ENCODE assay signal across 7 cellular contexts in genomic region chr18:76922107-76922506, GRCh38.
DNase-seq lines count a peak whose midpoint lies in the region; ATAC-seq and TF ChIP-seq lines count a peak whose summit lies in the region.

No MANE protein-coding gene starts in this region.

- H3K4me1 Mint-ChIP-seq in T-helper 17 cell, result peaks cover 23% of the 10 kb centered on the region

- no peak overlapping the region for H3K4me3 ChIP-seq in GM12875 (ENCODE audit: low read depth, low read length)
- no peak overlapping the region for H3K4me3 ChIP-seq in H7 (ENCODE audit: insufficient read depth, low read depth, low read length)
- H3K4me3 ChIP-seq in brain microvascular endothelial cell (ENCODE audit: low read depth, low read length), result no peak overlapping the region
- no peak overlapping the region for H3K4me3 ChIP-seq in kidney epithelial cell (ENCODE audit: low read depth, low read length)

- no peaks in the 10 kb centered on the region for H3K9me3 ChIP-seq in T-helper 17 cell (ENCODE audit: control insufficient read depth, low read length, poor library complexity, severe bottlenecking)

- no peaks in the 10 kb centered on the region for H3K27me3 Mint-ChIP-seq in T-helper 17 cell

- H3K36me3 ChIP-seq in H7 (replicated peaks; ENCODE audit: control insufficient read depth, insufficient read depth, low read length), result peaks cover 4% of the 10 kb centered on the region
- peaks cover 10% of the 10 kb centered on the region for H3K36me3 ChIP-seq in brain microvascular endothelial cell (replicated peaks)
- H3K36me3 ChIP-seq in kidney epithelial cell (ENCODE audit: control insufficient read depth, insufficient read depth, low read length), result peaks cover 3% of the 10 kb centered on the region

- H3K27ac ChIP-seq in brain microvascular endothelial cell, result no peak overlapping the region

- peaks cover 27% of the 10 kb centered on the region for H3K36me3 Mint-ChIP-seq in T-helper 17 cell (ENCODE audit: low read depth)

- DNase-seq in H7 (peak; percentile 84), T-helper 17 cell (peak in 2 of 3 donors; percentile 12 to 20), brain microvascular endothelial cell (peak; percentile 62), kidney epithelial cell (ENCODE audit: low read depth) (no peak)
- peak; percentile 42 for DNase-seq in stimulated activated CD4-positive, alpha-beta T cell treated with anti-CD3 and anti-CD28 coated beads, Interleukin-4, amount 100 ng/mL, for 24 hours

- peak; percentile 99 for ATAC-seq in T-helper 17 cell

- H3K27ac Mint-ChIP-seq in T-helper 17 cell, result peak overlapping the region; percentile 87

- in situ Hi-C loops in brain microvascular endothelial cell (cut with HindIII; ENCODE audit: low pct_ligation_motif_present, low sequenced_read_pairs), result no loop called here

- H3K4me3 Mint-ChIP-seq in T-helper 17 cell, result no peak overlapping the region

- TF ChIP-seq CTCF in GM12875 (IDR thresholded peaks at IDR 0.05; ENCODE audit: borderline replicate concordance, insufficient read depth, low read depth, low read length) (peak; percentile 77), LNCAP (IDR thresholded peaks at IDR 0.05) (peak; percentile 84), brain microvascular endothelial cell (IDR thresholded peaks at IDR 0.05; ENCODE audit: low read depth, low read length, missing control alignments) (peak; percentile 86), kidney epithelial cell (IDR thresholded peaks at IDR 0.05; ENCODE audit: insufficient read depth, low read length, poor library complexity, severe bottlenecking) (peak; percentile 67)

- H3K27me3 ChIP-seq in H7 (ENCODE audit: control insufficient read depth, insufficient read depth, low read length) (no peaks in the 10 kb centered on the region), brain microvascular endothelial cell (replicated peaks) (no peaks in the 10 kb centered on the region), kidney epithelial cell (ENCODE audit: control insufficient read depth, insufficient read depth, low read length) (no peaks in the 10 kb centered on the region)
